In the genomic region with DNA sequence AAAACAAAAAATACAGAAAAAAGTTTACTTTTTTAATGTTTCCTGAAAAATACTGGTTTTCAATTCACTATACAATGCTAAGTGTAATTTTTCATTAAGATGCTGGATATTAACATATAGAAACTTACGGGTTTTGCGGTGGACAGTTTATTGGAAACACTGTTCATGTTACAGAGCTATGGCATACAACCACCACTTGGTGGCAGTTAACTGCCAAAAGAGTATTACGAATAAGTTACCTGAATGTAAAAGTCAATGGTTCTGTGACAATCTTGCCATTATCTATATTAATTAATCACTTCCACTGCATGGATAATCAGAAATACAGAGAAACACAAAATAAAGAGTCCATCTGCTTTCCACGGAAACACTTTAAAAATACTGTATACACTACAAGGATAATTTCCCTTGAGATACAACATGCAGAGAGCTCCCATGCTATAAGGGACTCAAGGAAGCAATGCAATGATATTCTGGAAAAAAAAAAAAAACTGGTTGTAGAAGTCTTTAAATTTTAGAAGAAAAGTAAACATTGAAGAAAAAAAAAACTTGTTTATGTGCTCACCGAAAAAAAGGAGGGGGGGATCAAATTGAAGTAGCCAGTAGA, we compare ENCODE assay signal across 8 cellular contexts.
DNase-seq lines count a peak whose midpoint lies in the region; ATAC-seq and TF ChIP-seq lines count a peak whose summit lies in the region.

No MANE protein-coding gene starts in this region.

- H3K4me1 Mint-ChIP-seq in GM23338 (no peaks in the 10 kb centered on the region), WTC11 (no peaks in the 10 kb centered on the region)

- H3K18ac ChIP-seq in neuronal stem cell (ENCODE audit: low read length): no peak overlapping the region

- H3K9me3 Mint-ChIP-seq in GM23338 (no peaks in the 10 kb centered on the region), WTC11 (no peaks in the 10 kb centered on the region)

- H4K20me1 ChIP-seq in GM23338 (replicated peaks; ENCODE audit: insufficient read depth) (no peaks in the 10 kb centered on the region), KMS-11 (ENCODE audit: insufficient read depth) (no peaks in the 10 kb centered on the region)

- TF ChIP-seq CTCF in GM23338 (conservative IDR thresholded peaks at IDR 0.05; ENCODE audit: low read depth in 2 of 2) (peak; percentile 65 to 74), KMS-11 (conservative IDR thresholded peaks at IDR 0.05; ENCODE audit: low read depth, low read length) (peak; percentile 65), WTC11 (IDR thresholded peaks at IDR 0.05) (peak; percentile 39; the same call in 1 of the 2 replicates), spleen (IDR thresholded peaks at IDR 0.05 in 8 of 11, conservative IDR thresholded peaks at IDR 0.05 in 3 of 11) (peak; percentile 33 to 74 (median 70))

- no peak overlapping the region for H4K91ac ChIP-seq in neuronal stem cell (ENCODE audit: low read depth, low read length, poor library complexity)

- H2AFZ ChIP-seq in GM23338 (no peak overlapping the region), KMS-11 (ENCODE audit: low read depth) (no peak overlapping the region), neuronal stem cell (ENCODE audit: low read length) (no peak overlapping the region)

- H3K27ac Mint-ChIP-seq in GM23338: no peak overlapping the region
- no peak overlapping the region for H3K27ac Mint-ChIP-seq in WTC11

- H3K4me2 ChIP-seq in GM23338: no peak overlapping the region
- no peak overlapping the region for H3K4me2 ChIP-seq in KMS-11
- H3K4me2 ChIP-seq in neuronal stem cell (ENCODE audit: insufficient read depth, low read length, poor library complexity, severe bottlenecking): no peak overlapping the region

- no peak for TF ChIP-seq POLR2A in spleen (IDR thresholded peaks at IDR 0.05)

- no peak overlapping the region for H4K8ac ChIP-seq in neuronal stem cell (ENCODE audit: low read depth, low read length)

- H3K79me2 ChIP-seq in GM23338 (replicated peaks; ENCODE audit: insufficient read depth) (no peaks in the 10 kb centered on the region), KMS-11 (ENCODE audit: insufficient read depth, low read depth) (no peaks in the 10 kb centered on the region)

- CTCF ChIA-PET in WTC11 (lab: Charles Lee): interaction anchor here (0.9 to 2.1 kb wide), 10 partner anchors 9 to 119 kb away, joined by 3 to 10 read pairs (median 4); a partner anchor contains a TSS

- POLR2A ChIA-PET in WTC11 (lab: Charles Lee): no interaction called here

- H3K9me3 ChIP-seq in spleen (no peaks in the 10 kb centered on the region), neuronal stem cell (replicated peaks in 1 of 2; ENCODE audit: control insufficient read depth in 2 of 2, insufficient read depth in 1 of 2, low read depth in 1 of 2, low read length in 2 of 2) (no peaks in the 10 kb centered on the region)

- intact Hi-C loops in spleen (cut with DNase I; ENCODE audit: low total_unique reads): loop anchor here (10.0 kb wide), 1 partner anchor 286 kb away; no protein-coding TSS in a partner anchor

- H3K4me3 ChIP-seq in GM23338 (no peak overlapping the region), KMS-11 (IDR thresholded peaks at IDR 0.05; ENCODE audit: insufficient read depth, low read depth, low read length) (no peak overlapping the region), spleen (no peak overlapping the region), neuronal stem cell (ENCODE audit: low read length in 2 of 2) (no peak overlapping the region)

- no peak overlapping the region for H3K14ac ChIP-seq in neuronal stem cell (ENCODE audit: low read length)

- WGBS in spleen, 5 donors: 43 to 52% (median 48%) methylated on average over 5 of the region's 5 CpGs
- WGBS in neuronal stem cell (ENCODE audit: extremely low coverage in 2 of 2, insufficient read length in 2 of 2, insufficient replicate concordance in 1 of 2), 2 donors: no CpG with 5 or more reads among the region's 5 CpGs

- H3K4ac ChIP-seq in neuronal stem cell (ENCODE audit: low read length): no peak overlapping the region

- DNase-seq in AG08395 (ENCODE audit: low spot score) (peak; percentile 4), GF-D8 (lab: John Stamatoyannopoulos, UW) (peak; percentile 25), GM23338 (ENCODE audit: low spot score) (peak; percentile 45), WTC11 (ENCODE audit: low spot score) (no peak), glomerular visceral epithelial cell (ENCODE audit: extremely low spot score) (peak; percentile 28), spleen (no peak), neuronal stem cell (ENCODE audit: low spot score) (no peak)

- H3K23ac ChIP-seq in neuronal stem cell (ENCODE audit: low read depth, low read length, poor library complexity): no peak overlapping the region

- H3K27me3 Mint-ChIP-seq in GM23338 (ENCODE audit: insufficient read depth, low read depth, poor library complexity): no peaks in the 10 kb centered on the region
- H3K27me3 Mint-ChIP-seq in WTC11 (ENCODE audit: low read depth): no peaks in the 10 kb centered on the region

- H3K27me3 ChIP-seq in GM23338 (ENCODE audit: insufficient read depth) (no peaks in the 10 kb centered on the region), KMS-11 (ENCODE audit: insufficient read depth, low read depth) (no peaks in the 10 kb centered on the region), spleen (replicated peaks in 1 of 7) (no peaks in the 10 kb centered on the region), neuronal stem cell (ENCODE audit: control insufficient read depth in 3 of 3, insufficient read depth in 3 of 3, low read depth in 1 of 3, low read length in 3 of 3) (no peaks in the 10 kb centered on the region)

- H2BK5ac ChIP-seq in neuronal stem cell (ENCODE audit: low read length): no peak overlapping the region

- H2BK15ac ChIP-seq in neuronal stem cell (ENCODE audit: low read length): no peak overlapping the region

- H3K9ac ChIP-seq in KMS-11 (no peak overlapping the region), neuronal stem cell (ENCODE audit: low read depth, low read length, poor library complexity) (no peak overlapping the region)

- H3F3A ChIP-seq in GM23338 (replicated peaks; ENCODE audit: low read depth): no peaks in the 10 kb centered on the region

- H2BK120ac ChIP-seq in neuronal stem cell (ENCODE audit: low read depth, low read length): no peak overlapping the region

- H2BK12ac ChIP-seq in neuronal stem cell (ENCODE audit: low read length): no peak overlapping the region

- H3K27ac ChIP-seq in GM23338 (ENCODE audit: low read depth) (no peak overlapping the region), KMS-11 (no peak overlapping the region), spleen (no peak overlapping the region), neuronal stem cell (replicated peaks; ENCODE audit: low read length) (no peak overlapping the region)

- ATAC-seq in GM23338 (peak; percentile 45; the same call in 2 of the 3 replicates), WTC11 (peak; percentile 66)

- no peak overlapping the region for H3K4me3 Mint-ChIP-seq in GM23338
- H3K4me3 Mint-ChIP-seq in WTC11: no peak overlapping the region

- H2AK5ac ChIP-seq in neuronal stem cell (ENCODE audit: low read depth, low read length): no peak overlapping the region

- H3K9me2 ChIP-seq in GM23338 (ENCODE audit: insufficient read depth): no peaks in the 10 kb centered on the region

- H3K36me3 Mint-ChIP-seq in GM23338 (ENCODE audit: low read depth) (no peaks in the 10 kb centered on the region), WTC11 (no peaks in the 10 kb centered on the region)

- no peaks in the 10 kb centered on the region for H3K79me1 ChIP-seq in neuronal stem cell (ENCODE audit: low read depth, low read length)

- H3K36me3 ChIP-seq in GM23338 (ENCODE audit: insufficient read depth) (no peaks in the 10 kb centered on the region), KMS-11 (ENCODE audit: insufficient read depth) (no peaks in the 10 kb centered on the region), spleen (no peaks in the 10 kb centered on the region), neuronal stem cell (replicated peaks in 1 of 2; ENCODE audit: control insufficient read depth in 2 of 2, insufficient read depth in 2 of 2, low read length in 2 of 2) (no peaks in the 10 kb centered on the region)

- H3K4me1 ChIP-seq in GM23338 (ENCODE audit: insufficient read depth) (no peaks in the 10 kb centered on the region), KMS-11 (ENCODE audit: low read depth, poor library complexity, severe bottlenecking) (no peaks in the 10 kb centered on the region), spleen (no peaks in the 10 kb centered on the region), neuronal stem cell (ENCODE audit: control insufficient read depth in 2 of 2, insufficient read depth in 1 of 2, low read depth in 1 of 2, low read length in 2 of 2) (no peaks in the 10 kb centered on the region)

TF ChIP-seq in GM23338, 12 proteins besides CTCF, POLR2A, EP300 and RAD21 (continues in another document):
- TF ChIP-seq JUNB (IDR thresholded peaks at IDR 0.05; ENCODE audit: unreplicated experiment) (no peak), STAT1 (IDR thresholded peaks at IDR 0.05; ENCODE audit: unreplicated experiment) (no peak)

TF ChIP-seq in WTC11, 78 proteins besides CTCF, POLR2A, EP300 and RAD21 (continues in another document):
- TF ChIP-seq, protein P1, sequence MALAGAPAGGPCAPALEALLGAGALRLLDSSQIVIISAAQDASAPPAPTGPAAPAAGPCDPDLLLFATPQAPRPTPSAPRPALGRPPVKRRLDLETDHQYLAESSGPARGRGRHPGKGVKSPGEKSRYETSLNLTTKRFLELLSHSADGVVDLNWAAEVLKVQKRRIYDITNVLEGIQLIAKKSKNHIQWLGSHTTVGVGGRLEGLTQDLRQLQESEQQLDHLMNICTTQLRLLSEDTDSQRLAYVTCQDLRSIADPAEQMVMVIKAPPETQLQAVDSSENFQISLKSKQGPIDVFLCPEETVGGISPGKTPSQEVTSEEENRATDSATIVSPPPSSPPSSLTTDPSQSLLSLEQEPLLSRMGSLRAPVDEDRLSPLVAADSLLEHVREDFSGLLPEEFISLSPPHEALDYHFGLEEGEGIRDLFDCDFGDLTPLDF (CRISPR knock-in tag; IDR thresholded peaks at IDR 0.05): no peak
- TF ChIP-seq, protein P2, sequence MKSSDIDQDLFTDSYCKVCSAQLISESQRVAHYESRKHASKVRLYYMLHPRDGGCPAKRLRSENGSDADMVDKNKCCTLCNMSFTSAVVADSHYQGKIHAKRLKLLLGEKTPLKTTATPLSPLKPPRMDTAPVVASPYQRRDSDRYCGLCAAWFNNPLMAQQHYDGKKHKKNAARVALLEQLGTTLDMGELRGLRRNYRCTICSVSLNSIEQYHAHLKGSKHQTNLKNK (CRISPR knock-in tag; IDR thresholded peaks at IDR 0.05): no peak
- TF ChIP-seq FOXP1 (CRISPR knock-in tag; IDR thresholded peaks at IDR 0.05; ENCODE audit: borderline replicate concordance): no peak
- TF ChIP-seq, protein P3, sequence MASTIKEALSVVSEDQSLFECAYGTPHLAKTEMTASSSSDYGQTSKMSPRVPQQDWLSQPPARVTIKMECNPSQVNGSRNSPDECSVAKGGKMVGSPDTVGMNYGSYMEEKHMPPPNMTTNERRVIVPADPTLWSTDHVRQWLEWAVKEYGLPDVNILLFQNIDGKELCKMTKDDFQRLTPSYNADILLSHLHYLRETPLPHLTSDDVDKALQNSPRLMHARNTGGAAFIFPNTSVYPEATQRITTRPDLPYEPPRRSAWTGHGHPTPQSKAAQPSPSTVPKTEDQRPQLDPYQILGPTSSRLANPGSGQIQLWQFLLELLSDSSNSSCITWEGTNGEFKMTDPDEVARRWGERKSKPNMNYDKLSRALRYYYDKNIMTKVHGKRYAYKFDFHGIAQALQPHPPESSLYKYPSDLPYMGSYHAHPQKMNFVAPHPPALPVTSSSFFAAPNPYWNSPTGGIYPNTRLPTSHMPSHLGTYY (CRISPR knock-in tag; IDR thresholded peaks at IDR 0.05): no peak

Comparison
In these comparisons a context has a peak if more than half of its experiments do, and no peak if none do; other contexts are left out.
1. DNase-seq: peak in AG08395 (single experiment), GF-D8 (single experiment), GM23338 (single experiment) and glomerular visceral epithelial cell (single experiment); none in WTC11 (single experiment), spleen (single experiment) and neuronal stem cell (single experiment).
2. Peak in every context shown above with its lines, with median percentiles within 50 percentile points of each other: CTCF ChIP-seq.